Comparison of ENCODE assay signal across 2 cellular contexts in the genomic region with DNA sequence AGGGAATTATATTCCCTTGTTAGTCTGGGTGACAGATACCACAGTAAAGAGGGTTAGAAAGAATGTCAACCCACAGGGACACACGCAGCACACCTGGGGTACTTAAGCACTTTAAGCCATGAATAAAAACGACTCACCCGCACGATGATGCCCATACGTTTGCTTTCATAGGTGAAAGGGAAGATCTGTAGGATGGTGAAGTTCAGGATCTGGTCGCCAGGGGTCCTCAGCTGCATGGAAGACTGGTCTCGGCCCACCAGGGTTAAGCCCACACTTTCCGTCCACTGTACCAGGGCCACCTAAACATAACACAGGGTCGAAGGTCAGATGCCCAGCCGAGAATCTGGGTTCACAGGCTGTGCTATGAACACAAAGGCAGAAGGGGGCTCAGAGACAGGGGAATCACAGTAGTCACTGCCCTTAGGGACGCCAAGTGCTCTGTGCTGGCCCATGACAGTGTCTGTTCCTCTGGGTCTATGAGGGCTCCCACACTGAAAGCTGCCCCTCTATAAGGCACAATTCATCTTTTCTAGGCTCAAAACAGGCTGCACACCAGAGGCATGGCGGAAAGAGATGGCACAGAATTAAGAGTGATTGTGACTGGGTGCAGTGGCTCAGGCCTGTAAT.
TF ChIP-seq lines count a peak whose summit lies in the region.

No MANE protein-coding gene starts in this region.

TF ChIP-seq in WTC11, 78 proteins besides CTCF, POLR2A, EP300 and RAD21 (continued from another document and continues in another):
- TF ChIP-seq, protein P1, sequence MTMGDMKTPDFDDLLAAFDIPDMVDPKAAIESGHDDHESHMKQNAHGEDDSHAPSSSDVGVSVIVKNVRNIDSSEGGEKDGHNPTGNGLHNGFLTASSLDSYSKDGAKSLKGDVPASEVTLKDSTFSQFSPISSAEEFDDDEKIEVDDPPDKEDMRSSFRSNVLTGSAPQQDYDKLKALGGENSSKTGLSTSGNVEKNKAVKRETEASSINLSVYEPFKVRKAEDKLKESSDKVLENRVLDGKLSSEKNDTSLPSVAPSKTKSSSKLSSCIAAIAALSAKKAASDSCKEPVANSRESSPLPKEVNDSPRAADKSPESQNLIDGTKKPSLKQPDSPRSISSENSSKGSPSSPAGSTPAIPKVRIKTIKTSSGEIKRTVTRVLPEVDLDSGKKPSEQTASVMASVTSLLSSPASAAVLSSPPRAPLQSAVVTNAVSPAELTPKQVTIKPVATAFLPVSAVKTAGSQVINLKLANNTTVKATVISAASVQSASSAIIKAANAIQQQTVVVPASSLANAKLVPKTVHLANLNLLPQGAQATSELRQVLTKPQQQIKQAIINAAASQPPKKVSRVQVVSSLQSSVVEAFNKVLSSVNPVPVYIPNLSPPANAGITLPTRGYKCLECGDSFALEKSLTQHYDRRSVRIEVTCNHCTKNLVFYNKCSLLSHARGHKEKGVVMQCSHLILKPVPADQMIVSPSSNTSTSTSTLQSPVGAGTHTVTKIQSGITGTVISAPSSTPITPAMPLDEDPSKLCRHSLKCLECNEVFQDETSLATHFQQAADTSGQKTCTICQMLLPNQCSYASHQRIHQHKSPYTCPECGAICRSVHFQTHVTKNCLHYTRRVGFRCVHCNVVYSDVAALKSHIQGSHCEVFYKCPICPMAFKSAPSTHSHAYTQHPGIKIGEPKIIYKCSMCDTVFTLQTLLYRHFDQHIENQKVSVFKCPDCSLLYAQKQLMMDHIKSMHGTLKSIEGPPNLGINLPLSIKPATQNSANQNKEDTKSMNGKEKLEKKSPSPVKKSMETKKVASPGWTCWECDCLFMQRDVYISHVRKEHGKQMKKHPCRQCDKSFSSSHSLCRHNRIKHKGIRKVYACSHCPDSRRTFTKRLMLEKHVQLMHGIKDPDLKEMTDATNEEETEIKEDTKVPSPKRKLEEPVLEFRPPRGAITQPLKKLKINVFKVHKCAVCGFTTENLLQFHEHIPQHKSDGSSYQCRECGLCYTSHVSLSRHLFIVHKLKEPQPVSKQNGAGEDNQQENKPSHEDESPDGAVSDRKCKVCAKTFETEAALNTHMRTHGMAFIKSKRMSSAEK (CRISPR knock-in tag; IDR thresholded peaks at IDR 0.05; ENCODE audit: borderline replicate concordance) = no peak
- TF ChIP-seq CBFB (CRISPR knock-in tag; IDR thresholded peaks at IDR 0.05; ENCODE audit: low read depth) (no peak), ATF1 (CRISPR knock-in tag; IDR thresholded peaks at IDR 0.05) (no peak), NFE2L1 (CRISPR knock-in tag; IDR thresholded peaks at IDR 0.05) (no peak), NFYB (CRISPR knock-in tag; conservative IDR thresholded peaks at IDR 0.05; ENCODE audit: low read depth) (no peak), PRRX2 (CRISPR knock-in tag; IDR thresholded peaks at IDR 0.05) (no peak)
- TF ChIP-seq, protein P2, sequence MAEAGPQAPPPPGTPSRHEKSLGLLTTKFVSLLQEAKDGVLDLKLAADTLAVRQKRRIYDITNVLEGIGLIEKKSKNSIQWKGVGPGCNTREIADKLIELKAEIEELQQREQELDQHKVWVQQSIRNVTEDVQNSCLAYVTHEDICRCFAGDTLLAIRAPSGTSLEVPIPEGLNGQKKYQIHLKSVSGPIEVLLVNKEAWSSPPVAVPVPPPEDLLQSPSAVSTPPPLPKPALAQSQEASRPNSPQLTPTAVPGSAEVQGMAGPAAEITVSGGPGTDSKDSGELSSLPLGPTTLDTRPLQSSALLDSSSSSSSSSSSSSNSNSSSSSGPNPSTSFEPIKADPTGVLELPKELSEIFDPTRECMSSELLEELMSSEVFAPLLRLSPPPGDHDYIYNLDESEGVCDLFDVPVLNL (CRISPR knock-in tag; IDR thresholded peaks at IDR 0.05; ENCODE audit: borderline replicate concordance, low read depth) = no peak
- TF ChIP-seq, protein P3, sequence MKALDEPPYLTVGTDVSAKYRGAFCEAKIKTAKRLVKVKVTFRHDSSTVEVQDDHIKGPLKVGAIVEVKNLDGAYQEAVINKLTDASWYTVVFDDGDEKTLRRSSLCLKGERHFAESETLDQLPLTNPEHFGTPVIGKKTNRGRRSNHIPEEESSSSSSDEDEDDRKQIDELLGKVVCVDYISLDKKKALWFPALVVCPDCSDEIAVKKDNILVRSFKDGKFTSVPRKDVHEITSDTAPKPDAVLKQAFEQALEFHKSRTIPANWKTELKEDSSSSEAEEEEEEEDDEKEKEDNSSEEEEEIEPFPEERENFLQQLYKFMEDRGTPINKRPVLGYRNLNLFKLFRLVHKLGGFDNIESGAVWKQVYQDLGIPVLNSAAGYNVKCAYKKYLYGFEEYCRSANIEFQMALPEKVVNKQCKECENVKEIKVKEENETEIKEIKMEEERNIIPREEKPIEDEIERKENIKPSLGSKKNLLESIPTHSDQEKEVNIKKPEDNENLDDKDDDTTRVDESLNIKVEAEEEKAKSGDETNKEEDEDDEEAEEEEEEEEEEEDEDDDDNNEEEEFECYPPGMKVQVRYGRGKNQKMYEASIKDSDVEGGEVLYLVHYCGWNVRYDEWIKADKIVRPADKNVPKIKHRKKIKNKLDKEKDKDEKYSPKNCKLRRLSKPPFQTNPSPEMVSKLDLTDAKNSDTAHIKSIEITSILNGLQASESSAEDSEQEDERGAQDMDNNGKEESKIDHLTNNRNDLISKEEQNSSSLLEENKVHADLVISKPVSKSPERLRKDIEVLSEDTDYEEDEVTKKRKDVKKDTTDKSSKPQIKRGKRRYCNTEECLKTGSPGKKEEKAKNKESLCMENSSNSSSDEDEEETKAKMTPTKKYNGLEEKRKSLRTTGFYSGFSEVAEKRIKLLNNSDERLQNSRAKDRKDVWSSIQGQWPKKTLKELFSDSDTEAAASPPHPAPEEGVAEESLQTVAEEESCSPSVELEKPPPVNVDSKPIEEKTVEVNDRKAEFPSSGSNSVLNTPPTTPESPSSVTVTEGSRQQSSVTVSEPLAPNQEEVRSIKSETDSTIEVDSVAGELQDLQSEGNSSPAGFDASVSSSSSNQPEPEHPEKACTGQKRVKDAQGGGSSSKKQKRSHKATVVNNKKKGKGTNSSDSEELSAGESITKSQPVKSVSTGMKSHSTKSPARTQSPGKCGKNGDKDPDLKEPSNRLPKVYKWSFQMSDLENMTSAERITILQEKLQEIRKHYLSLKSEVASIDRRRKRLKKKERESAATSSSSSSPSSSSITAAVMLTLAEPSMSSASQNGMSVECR (CRISPR knock-in tag; IDR thresholded peaks at IDR 0.05; ENCODE audit: borderline replicate concordance) = no peak
- TF ChIP-seq, protein P4, sequence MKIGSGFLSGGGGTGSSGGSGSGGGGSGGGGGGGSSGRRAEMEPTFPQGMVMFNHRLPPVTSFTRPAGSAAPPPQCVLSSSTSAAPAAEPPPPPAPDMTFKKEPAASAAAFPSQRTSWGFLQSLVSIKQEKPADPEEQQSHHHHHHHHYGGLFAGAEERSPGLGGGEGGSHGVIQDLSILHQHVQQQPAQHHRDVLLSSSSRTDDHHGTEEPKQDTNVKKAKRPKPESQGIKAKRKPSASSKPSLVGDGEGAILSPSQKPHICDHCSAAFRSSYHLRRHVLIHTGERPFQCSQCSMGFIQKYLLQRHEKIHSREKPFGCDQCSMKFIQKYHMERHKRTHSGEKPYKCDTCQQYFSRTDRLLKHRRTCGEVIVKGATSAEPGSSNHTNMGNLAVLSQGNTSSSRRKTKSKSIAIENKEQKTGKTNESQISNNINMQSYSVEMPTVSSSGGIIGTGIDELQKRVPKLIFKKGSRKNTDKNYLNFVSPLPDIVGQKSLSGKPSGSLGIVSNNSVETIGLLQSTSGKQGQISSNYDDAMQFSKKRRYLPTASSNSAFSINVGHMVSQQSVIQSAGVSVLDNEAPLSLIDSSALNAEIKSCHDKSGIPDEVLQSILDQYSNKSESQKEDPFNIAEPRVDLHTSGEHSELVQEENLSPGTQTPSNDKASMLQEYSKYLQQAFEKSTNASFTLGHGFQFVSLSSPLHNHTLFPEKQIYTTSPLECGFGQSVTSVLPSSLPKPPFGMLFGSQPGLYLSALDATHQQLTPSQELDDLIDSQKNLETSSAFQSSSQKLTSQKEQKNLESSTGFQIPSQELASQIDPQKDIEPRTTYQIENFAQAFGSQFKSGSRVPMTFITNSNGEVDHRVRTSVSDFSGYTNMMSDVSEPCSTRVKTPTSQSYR (CRISPR knock-in tag; IDR thresholded peaks at IDR 0.05) = no peak

TF ChIP-seq in HepG2, 621 proteins besides CTCF, POLR2A, EP300 and RAD21 (continued from another document and continues in another):
- TF ChIP-seq, protein P5, sequence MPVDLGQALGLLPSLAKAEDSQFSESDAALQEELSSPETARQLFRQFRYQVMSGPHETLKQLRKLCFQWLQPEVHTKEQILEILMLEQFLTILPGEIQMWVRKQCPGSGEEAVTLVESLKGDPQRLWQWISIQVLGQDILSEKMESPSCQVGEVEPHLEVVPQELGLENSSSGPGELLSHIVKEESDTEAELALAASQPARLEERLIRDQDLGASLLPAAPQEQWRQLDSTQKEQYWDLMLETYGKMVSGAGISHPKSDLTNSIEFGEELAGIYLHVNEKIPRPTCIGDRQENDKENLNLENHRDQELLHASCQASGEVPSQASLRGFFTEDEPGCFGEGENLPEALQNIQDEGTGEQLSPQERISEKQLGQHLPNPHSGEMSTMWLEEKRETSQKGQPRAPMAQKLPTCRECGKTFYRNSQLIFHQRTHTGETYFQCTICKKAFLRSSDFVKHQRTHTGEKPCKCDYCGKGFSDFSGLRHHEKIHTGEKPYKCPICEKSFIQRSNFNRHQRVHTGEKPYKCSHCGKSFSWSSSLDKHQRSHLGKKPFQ (CRISPR knock-in tag; IDR thresholded peaks at IDR 0.05; ENCODE audit: insufficient replicate concordance) = no peak
- TF ChIP-seq, protein P6, sequence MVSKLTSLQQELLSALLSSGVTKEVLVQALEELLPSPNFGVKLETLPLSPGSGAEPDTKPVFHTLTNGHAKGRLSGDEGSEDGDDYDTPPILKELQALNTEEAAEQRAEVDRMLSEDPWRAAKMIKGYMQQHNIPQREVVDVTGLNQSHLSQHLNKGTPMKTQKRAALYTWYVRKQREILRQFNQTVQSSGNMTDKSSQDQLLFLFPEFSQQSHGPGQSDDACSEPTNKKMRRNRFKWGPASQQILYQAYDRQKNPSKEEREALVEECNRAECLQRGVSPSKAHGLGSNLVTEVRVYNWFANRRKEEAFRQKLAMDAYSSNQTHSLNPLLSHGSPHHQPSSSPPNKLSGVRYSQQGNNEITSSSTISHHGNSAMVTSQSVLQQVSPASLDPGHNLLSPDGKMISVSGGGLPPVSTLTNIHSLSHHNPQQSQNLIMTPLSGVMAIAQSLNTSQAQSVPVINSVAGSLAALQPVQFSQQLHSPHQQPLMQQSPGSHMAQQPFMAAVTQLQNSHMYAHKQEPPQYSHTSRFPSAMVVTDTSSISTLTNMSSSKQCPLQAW (CRISPR knock-in tag; IDR thresholded peaks at IDR 0.05) = peak; percentile 79; the same call in 1 of the 2 replicates
- peak; percentile 21; the same call in 1 of the 2 replicates for TF ChIP-seq ZFX (CRISPR knock-in tag; IDR thresholded peaks at IDR 0.05; ENCODE audit: low read depth)
- TF ChIP-seq, protein P7, sequence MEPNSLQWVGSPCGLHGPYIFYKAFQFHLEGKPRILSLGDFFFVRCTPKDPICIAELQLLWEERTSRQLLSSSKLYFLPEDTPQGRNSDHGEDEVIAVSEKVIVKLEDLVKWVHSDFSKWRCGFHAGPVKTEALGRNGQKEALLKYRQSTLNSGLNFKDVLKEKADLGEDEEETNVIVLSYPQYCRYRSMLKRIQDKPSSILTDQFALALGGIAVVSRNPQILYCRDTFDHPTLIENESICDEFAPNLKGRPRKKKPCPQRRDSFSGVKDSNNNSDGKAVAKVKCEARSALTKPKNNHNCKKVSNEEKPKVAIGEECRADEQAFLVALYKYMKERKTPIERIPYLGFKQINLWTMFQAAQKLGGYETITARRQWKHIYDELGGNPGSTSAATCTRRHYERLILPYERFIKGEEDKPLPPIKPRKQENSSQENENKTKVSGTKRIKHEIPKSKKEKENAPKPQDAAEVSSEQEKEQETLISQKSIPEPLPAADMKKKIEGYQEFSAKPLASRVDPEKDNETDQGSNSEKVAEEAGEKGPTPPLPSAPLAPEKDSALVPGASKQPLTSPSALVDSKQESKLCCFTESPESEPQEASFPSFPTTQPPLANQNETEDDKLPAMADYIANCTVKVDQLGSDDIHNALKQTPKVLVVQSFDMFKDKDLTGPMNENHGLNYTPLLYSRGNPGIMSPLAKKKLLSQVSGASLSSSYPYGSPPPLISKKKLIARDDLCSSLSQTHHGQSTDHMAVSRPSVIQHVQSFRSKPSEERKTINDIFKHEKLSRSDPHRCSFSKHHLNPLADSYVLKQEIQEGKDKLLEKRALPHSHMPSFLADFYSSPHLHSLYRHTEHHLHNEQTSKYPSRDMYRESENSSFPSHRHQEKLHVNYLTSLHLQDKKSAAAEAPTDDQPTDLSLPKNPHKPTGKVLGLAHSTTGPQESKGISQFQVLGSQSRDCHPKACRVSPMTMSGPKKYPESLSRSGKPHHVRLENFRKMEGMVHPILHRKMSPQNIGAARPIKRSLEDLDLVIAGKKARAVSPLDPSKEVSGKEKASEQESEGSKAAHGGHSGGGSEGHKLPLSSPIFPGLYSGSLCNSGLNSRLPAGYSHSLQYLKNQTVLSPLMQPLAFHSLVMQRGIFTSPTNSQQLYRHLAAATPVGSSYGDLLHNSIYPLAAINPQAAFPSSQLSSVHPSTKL (CRISPR knock-in tag; IDR thresholded peaks at IDR 0.05) = 0 out of 2 replicates have a peak, but pooled peaks have one; percentile 21
- no peak for TF ChIP-seq ARNT2 (CRISPR knock-in tag; IDR thresholded peaks at IDR 0.05; ENCODE audit: low read depth)
- TF ChIP-seq ZBTB38 (CRISPR knock-in tag; IDR thresholded peaks at IDR 0.05) = peak; percentile 93
- TF ChIP-seq, protein P8, sequence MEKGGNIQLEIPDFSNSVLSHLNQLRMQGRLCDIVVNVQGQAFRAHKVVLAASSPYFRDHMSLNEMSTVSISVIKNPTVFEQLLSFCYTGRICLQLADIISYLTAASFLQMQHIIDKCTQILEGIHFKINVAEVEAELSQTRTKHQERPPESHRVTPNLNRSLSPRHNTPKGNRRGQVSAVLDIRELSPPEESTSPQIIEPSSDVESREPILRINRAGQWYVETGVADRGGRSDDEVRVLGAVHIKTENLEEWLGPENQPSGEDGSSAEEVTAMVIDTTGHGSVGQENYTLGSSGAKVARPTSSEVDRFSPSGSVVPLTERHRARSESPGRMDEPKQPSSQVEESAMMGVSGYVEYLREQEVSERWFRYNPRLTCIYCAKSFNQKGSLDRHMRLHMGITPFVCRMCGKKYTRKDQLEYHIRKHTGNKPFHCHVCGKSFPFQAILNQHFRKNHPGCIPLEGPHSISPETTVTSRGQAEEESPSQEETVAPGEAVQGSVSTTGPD (CRISPR knock-in tag; IDR thresholded peaks at IDR 0.05) = no peak
- TF ChIP-seq NR2F2 (IDR thresholded peaks at IDR 0.05; ENCODE audit: borderline replicate concordance, low read depth) = peak; percentile 14; the same call in 1 of the 2 replicates
- TF ChIP-seq, protein P9, sequence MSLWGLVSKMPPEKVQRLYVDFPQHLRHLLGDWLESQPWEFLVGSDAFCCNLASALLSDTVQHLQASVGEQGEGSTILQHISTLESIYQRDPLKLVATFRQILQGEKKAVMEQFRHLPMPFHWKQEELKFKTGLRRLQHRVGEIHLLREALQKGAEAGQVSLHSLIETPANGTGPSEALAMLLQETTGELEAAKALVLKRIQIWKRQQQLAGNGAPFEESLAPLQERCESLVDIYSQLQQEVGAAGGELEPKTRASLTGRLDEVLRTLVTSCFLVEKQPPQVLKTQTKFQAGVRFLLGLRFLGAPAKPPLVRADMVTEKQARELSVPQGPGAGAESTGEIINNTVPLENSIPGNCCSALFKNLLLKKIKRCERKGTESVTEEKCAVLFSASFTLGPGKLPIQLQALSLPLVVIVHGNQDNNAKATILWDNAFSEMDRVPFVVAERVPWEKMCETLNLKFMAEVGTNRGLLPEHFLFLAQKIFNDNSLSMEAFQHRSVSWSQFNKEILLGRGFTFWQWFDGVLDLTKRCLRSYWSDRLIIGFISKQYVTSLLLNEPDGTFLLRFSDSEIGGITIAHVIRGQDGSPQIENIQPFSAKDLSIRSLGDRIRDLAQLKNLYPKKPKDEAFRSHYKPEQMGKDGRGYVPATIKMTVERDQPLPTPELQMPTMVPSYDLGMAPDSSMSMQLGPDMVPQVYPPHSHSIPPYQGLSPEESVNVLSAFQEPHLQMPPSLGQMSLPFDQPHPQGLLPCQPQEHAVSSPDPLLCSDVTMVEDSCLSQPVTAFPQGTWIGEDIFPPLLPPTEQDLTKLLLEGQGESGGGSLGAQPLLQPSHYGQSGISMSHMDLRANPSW (CRISPR knock-in tag; IDR thresholded peaks at IDR 0.05; ENCODE audit: borderline replicate concordance) = 0 out of 2 replicates have a peak, but pooled peaks have one; percentile 52
